ENCODE assay signal across 28 cellular contexts in genomic region chr2:33167655-33168245, GRCh38.
A peak's percentile ranks its signal among the peaks of the same experiment; 100 is the strongest.
DNase-seq lines count a peak whose midpoint lies in the region; ATAC-seq and TF ChIP-seq lines count a peak whose summit lies in the region.
"Had no signal": no experiment of that assay in that cellular context is flagged by ENCODE, and none has a peak within 500 bp of the region (broad histone marks: within the 10 kb centered on the region; RNA-seq: fewer than 3 reads in every experiment).

No MANE protein-coding gene starts in this region.

- H3K27me3 ChIP-seq in ACC112 (ENCODE audit: insufficient read depth, low read length), result no peaks in the 10 kb centered on the region
- no peaks in the 10 kb centered on the region for H3K27me3 ChIP-seq in upper lobe of left lung
- H3K27me3 ChIP-seq: hepatocyte, Peyer's patch, sigmoid colon had no signal

- peaks cover 9% of the 10 kb centered on the region for H3K36me3 Mint-ChIP-seq in nephron (ENCODE audit: low read depth)
- H3K36me3 Mint-ChIP-seq in activated T-cell treated with anti-CD3 and anti-CD28 coated beads, Interleukin-2, amount 50 U/mL, for 72 hours (ENCODE audit: insufficient read depth in 2 of 2), result no peaks in the 10 kb centered on the region
- no peaks in the 10 kb centered on the region for H3K36me3 Mint-ChIP-seq in activated T-cell treated with anti-CD3 and anti-CD28 coated beads, Interleukin-2, amount 50 U/mL, for 4 hours (ENCODE audit: insufficient read depth)
- H3K36me3 Mint-ChIP-seq: immature natural killer cell, type B pancreatic cell had no signal

- H3K27ac ChIP-seq in ACC112 (ENCODE audit: low read depth, low read length) (peak overlapping the region; percentile 94), coronary artery (peak overlapping the region; percentile 48 to 70), upper lobe of left lung (no peak overlapping the region)
- H3K27ac ChIP-seq: epithelial cell of prostate, left ventricle myocardium inferior, Peyer's patch, prostate gland had no signal

- H3K36me3 ChIP-seq in ACC112 (ENCODE audit: insufficient read depth, low read length) (no peaks in the 10 kb centered on the region; the same call in 1 of the 2 replicates), upper lobe of left lung (no peaks in the 10 kb centered on the region)
- H3K36me3 ChIP-seq: HAP-1, left ventricle myocardium inferior, Peyer's patch, prostate gland, sigmoid colon had no signal

- H3K9me3 ChIP-seq in upper lobe of left lung, result no peaks in the 10 kb centered on the region
- H3K9me3 ChIP-seq: Caco-2, HAP-1, left ventricle myocardium inferior, Peyer's patch, prostate gland, sigmoid colon had no signal

- H3K4me1 ChIP-seq in ACC112 (ENCODE audit: control insufficient read depth, insufficient read depth, low read length, unreplicated experiment), result peaks cover 42% of the 10 kb centered on the region
- no peaks in the 10 kb centered on the region for H3K4me1 ChIP-seq in upper lobe of left lung
- H3K4me1 ChIP-seq: Caco-2, HAP-1, Peyer's patch, prostate gland had no signal

- H3K9me3 Mint-ChIP-seq in nephron, result peaks cover 9% of the 10 kb centered on the region
- no peaks in the 10 kb centered on the region for H3K9me3 Mint-ChIP-seq in activated T-cell treated with anti-CD3 and anti-CD28 coated beads, Interleukin-2, amount 50 U/mL, for 72 hours
- no peaks in the 10 kb centered on the region for H3K9me3 Mint-ChIP-seq in activated T-cell treated with anti-CD3 and anti-CD28 coated beads, Interleukin-2, amount 50 U/mL, for 4 hours
- H3K9me3 Mint-ChIP-seq: central memory CD8-positive, alpha-beta T cell; immature natural killer cell; stimulated activated naive CD8-positive, alpha-beta T cell treated with anti-CD3 and anti-CD28 coated beads, Interleukin-15, amount 100 ng/mL, for 72 hours had no signal

- peak overlapping the region; percentile 49 to 76 (median 70) for H3K27ac Mint-ChIP-seq in nephron
- no peak overlapping the region for H3K27ac Mint-ChIP-seq in activated T-cell treated with anti-CD3 and anti-CD28 coated beads, Interleukin-2, amount 50 U/mL, for 72 hours
- H3K27ac Mint-ChIP-seq: immature natural killer cell, type B pancreatic cell had no signal

- TF ChIP-seq CTCF in coronary artery (IDR thresholded peaks at IDR 0.05) (no peak), nephron (IDR thresholded peaks at IDR 0.05; ENCODE audit: unreplicated experiment in 3 of 3) (no peak), upper lobe of left lung (IDR thresholded peaks at IDR 0.05) (no peak)

- TF ChIP-seq POLR2A in upper lobe of left lung (IDR thresholded peaks at IDR 0.05), result no peak

- no peak for ATAC-seq in activated T-cell treated with anti-CD3 and anti-CD28 coated beads, Interleukin-2, amount 50 U/mL, for 72 hours (replicated peaks in 1 of 2)
- no peak for ATAC-seq in activated T-cell treated with anti-CD3 and anti-CD28 coated beads, Interleukin-2, amount 50 U/mL, for 4 hours
- no peak for ATAC-seq in upper lobe of left lung (ENCODE audit: low FRiP score in 2 of 2)
- ATAC-seq: stimulated activated naive CD8-positive, alpha-beta T cell treated with anti-CD3 and anti-CD28 coated beads, Interleukin-15, amount 100 ng/mL, for 72 hours had no signal

- peaks cover 22% of the 10 kb centered on the region for H3K79me2 ChIP-seq in ACC112 (ENCODE audit: control insufficient read depth, insufficient read depth, low read length, unreplicated experiment)
- H3K79me2 ChIP-seq: hepatocyte had no signal

- H2AFZ ChIP-seq in ACC112 (ENCODE audit: low read length, unreplicated experiment), result peak overlapping the region; percentile 26
- H2AFZ ChIP-seq: hepatocyte had no signal

- WGBS in upper lobe of left lung, 2 donors, result 78 to 94% methylated on average over 3 of the region's 3 CpGs

- no peak for TF ChIP-seq EP300 in upper lobe of left lung (IDR thresholded peaks at IDR 0.05)

- H3K27me3 Mint-ChIP-seq in nephron (ENCODE audit: low read depth), result no peaks in the 10 kb centered on the region
- peaks cover 5% of the 10 kb centered on the region for H3K27me3 Mint-ChIP-seq in activated T-cell treated with anti-CD3 and anti-CD28 coated beads, Interleukin-2, amount 50 U/mL, for 72 hours (ENCODE audit: low read depth)
- H3K27me3 Mint-ChIP-seq in activated T-cell treated with anti-CD3 and anti-CD28 coated beads, Interleukin-2, amount 50 U/mL, for 4 hours (ENCODE audit: low read depth), result peaks cover 10% of the 10 kb centered on the region
- H3K27me3 Mint-ChIP-seq: central memory CD8-positive, alpha-beta T cell; type B pancreatic cell had no signal

- H3K4me1 Mint-ChIP-seq in nephron, result peaks cover 35% of the 10 kb centered on the region
- no peaks in the 10 kb centered on the region for H3K4me1 Mint-ChIP-seq in activated T-cell treated with anti-CD3 and anti-CD28 coated beads, Interleukin-2, amount 50 U/mL, for 72 hours (ENCODE audit: low read depth)
- no peaks in the 10 kb centered on the region for H3K4me1 Mint-ChIP-seq in activated T-cell treated with anti-CD3 and anti-CD28 coated beads, Interleukin-2, amount 50 U/mL, for 4 hours (ENCODE audit: low read depth)
- H3K4me1 Mint-ChIP-seq: central memory CD8-positive, alpha-beta T cell; immature natural killer cell; stimulated activated naive CD8-positive, alpha-beta T cell treated with anti-CD3 and anti-CD28 coated beads, Interleukin-15, amount 100 ng/mL, for 72 hours had no signal

- no peak overlapping the region for H3K4me3 Mint-ChIP-seq in nephron
- no peak overlapping the region for H3K4me3 Mint-ChIP-seq in activated T-cell treated with anti-CD3 and anti-CD28 coated beads, Interleukin-2, amount 50 U/mL, for 72 hours
- no peak overlapping the region for H3K4me3 Mint-ChIP-seq in activated T-cell treated with anti-CD3 and anti-CD28 coated beads, Interleukin-2, amount 50 U/mL, for 4 hours
- H3K4me3 Mint-ChIP-seq: central memory CD8-positive, alpha-beta T cell; immature natural killer cell; stimulated activated naive CD8-positive, alpha-beta T cell treated with anti-CD3 and anti-CD28 coated beads, Interleukin-15, amount 100 ng/mL, for 72 hours; type B pancreatic cell had no signal

- no peak overlapping the region for H3K4me3 ChIP-seq in ACC112 (ENCODE audit: low read depth, low read length)
- H3K4me3 ChIP-seq in coronary artery, result no peak overlapping the region
- no peak overlapping the region for H3K4me3 ChIP-seq in upper lobe of left lung
- H3K4me3 ChIP-seq: HAP-1, hepatocyte, left ventricle myocardium inferior, Peyer's patch, prostate gland, sigmoid colon had no signal

- DNase-seq in M059J (ENCODE audit: low read depth) (peak; percentile 7), coronary artery (ENCODE audit: low spot score) (no peak), upper lobe of left lung (no peak), NCI-H1048 (lab: John Stamatoyannopoulos, UW) (no peak)
- DNase-seq in activated T-cell treated with anti-CD3 and anti-CD28 coated beads, Interleukin-2, amount 50 U/mL, for 72 hours, result no peak
- no peak for DNase-seq in activated T-cell treated with anti-CD3 and anti-CD28 coated beads, Interleukin-2, amount 50 U/mL, for 4 hours
- DNase-seq: activated naive CD4-positive, alpha-beta T cell treated with anti-CD3 and anti-CD28 coated beads, Interleukin-2, amount 50 U/mL, for 16 hours; C1 segment of cervical spinal cord; Caco-2; DMS79 treated with DMSO at 0.1 percent for 48 hours; immature natural killer cell; Kasumi-1; left ventricle myocardium inferior; NCI-H1092; NCI-H187 treated with DMSO at 0.1 percent for 48 hours; NCI-H526 treated with DMSO at 0.1 percent for 48 hours; Peyer's patch; sigmoid colon; stimulated activated naive CD8-positive, alpha-beta T cell treated with anti-CD3 and anti-CD28 coated beads, Interleukin-15, amount 100 ng/mL, for 72 hours; T-helper 1 cell had no signal

Comparison
In these comparisons a context has a peak if more than half of its experiments do, and no peak if none do; other contexts are left out.
1. H3K27ac ChIP-seq: peak in ACC112 (single experiment) and coronary artery (2 of 2); none in upper lobe of left lung (0 of 4).